ENCODE assay signal across 8 cellular contexts in genomic region chr17:37220609-37220953, GRCh38.
DNase-seq lines count a peak whose midpoint lies in the region; ATAC-seq and TF ChIP-seq lines count a peak whose summit lies in the region.

No MANE protein-coding gene starts in this region.

- ATAC-seq in HG03469 (IDR thresholded peaks at IDR 0.05; ENCODE audit: unreplicated experiment), result no peak
- ATAC-seq in GM18858 (IDR thresholded peaks at IDR 0.05; ENCODE audit: unreplicated experiment), result no peak

- H3K9me2 ChIP-seq in OCI-LY7 (ENCODE audit: insufficient read depth, low read length), result no peaks in the 10 kb centered on the region

- H3K4me3 Mint-ChIP-seq in osteocyte (ENCODE audit: unreplicated experiment), result no peak overlapping the region

- no TSS peak for BruUV-seq in A673 (replicated peaks; lab: Mats Ljungman, UMichigan)
- BruUV-seq in OCI-LY7 (replicated peaks; lab: Mats Ljungman, UMichigan), result no TSS peak

- no peak overlapping the region for H3K4me2 ChIP-seq in OCI-LY7 (ENCODE audit: low read length)

- H3K27ac ChIP-seq in A673 (ENCODE audit: low read depth, low read length, poor library complexity, severe bottlenecking) (no peak overlapping the region), OCI-LY7 (ENCODE audit: low read depth, low read length, poor library complexity, severe bottlenecking) (no peak overlapping the region), ectodermal cell (ENCODE audit: insufficient read depth, low read depth, low read length, poor library complexity, severe bottlenecking) (peak overlapping the region; percentile 67)

- H3K9me3 Mint-ChIP-seq in osteocyte (ENCODE audit: unreplicated experiment), result no peaks in the 10 kb centered on the region

- H3K9me3 ChIP-seq in A673 (ENCODE audit: low read depth, low read length, poor library complexity, severe bottlenecking) (no peaks in the 10 kb centered on the region), OCI-LY7 (ENCODE audit: low read length) (no peaks in the 10 kb centered on the region), ectodermal cell (ENCODE audit: control insufficient read depth, low read length) (no peaks in the 10 kb centered on the region)

- no peaks in the 10 kb centered on the region for H3K27me3 Mint-ChIP-seq in osteocyte (ENCODE audit: unreplicated experiment)

- TF ChIP-seq CTCF in A673 (conservative IDR thresholded peaks at IDR 0.05; ENCODE audit: low read depth, low read length) (peak; percentile 49; the same call in 1 of the 2 replicates), GM10266 (IDR thresholded peaks at IDR 0.05; ENCODE audit: control insufficient read depth, insufficient read depth, low read depth, missing control alignments) (peak; percentile 63), OCI-LY7 (conservative IDR thresholded peaks at IDR 0.05; ENCODE audit: low read length) (peak; percentile 67), osteocyte (IDR thresholded peaks at IDR 0.05) (peak; percentile 74)

- POLR2A ChIA-PET in A673 (lab: Charles Lee; ENCODE audit: low non-redundant PET), result no interaction called here
- POLR2A ChIA-PET in OCI-LY7 (lab: Charles Lee), result no interaction called here

- H3K27ac Mint-ChIP-seq in osteocyte (ENCODE audit: unreplicated experiment), result peak overlapping the region; percentile 39

- H3K27me3 ChIP-seq in A673 (replicated peaks; ENCODE audit: insufficient read depth, low read depth, low read length, poor library complexity) (no peaks in the 10 kb centered on the region), ectodermal cell (ENCODE audit: control insufficient read depth, insufficient read depth, low read length, poor library complexity, severe bottlenecking) (no peaks in the 10 kb centered on the region)

- CTCF ChIA-PET in A673 (lab: Charles Lee) (no interaction called here), OCI-LY7 (lab: Charles Lee; ENCODE audit: unreplicated experiment) (no interaction called here)

- H3K36me3 Mint-ChIP-seq in osteocyte (ENCODE audit: unreplicated experiment), result peaks cover 10% of the 10 kb centered on the region

- H3K4me1 ChIP-seq in A673 (ENCODE audit: insufficient read depth, low read length, poor library complexity, severe bottlenecking), result no peaks in the 10 kb centered on the region
- H3K4me1 ChIP-seq in OCI-LY7 (ENCODE audit: insufficient read depth, low read length, poor library complexity, severe bottlenecking), result no peaks in the 10 kb centered on the region
- peaks cover 19% of the 10 kb centered on the region for H3K4me1 ChIP-seq in ectodermal cell (ENCODE audit: control insufficient read depth, insufficient read depth, low read length)

- WGBS in ectodermal cell, 2 experiments, result 32 to 37% methylated on average over 1 of the region's 1 CpG

- no peaks in the 10 kb centered on the region for H3K79me2 ChIP-seq in OCI-LY7 (ENCODE audit: insufficient read depth, low read depth, low read length)

- H3K4me3 ChIP-seq in A673 (ENCODE audit: low read depth, low read length, poor library complexity, severe bottlenecking) (no peak overlapping the region), OCI-LY7 (ENCODE audit: low read depth, low read length, poor library complexity, severe bottlenecking) (no peak overlapping the region), ectodermal cell (ENCODE audit: insufficient read depth, low read depth, low read length) (no peak overlapping the region)

- peaks cover 8% of the 10 kb centered on the region for H3K4me1 Mint-ChIP-seq in osteocyte (ENCODE audit: unreplicated experiment)

- DNase-seq in A673 (ENCODE audit: low spot score) (peak; percentile 21), GM10266 (ENCODE audit: extremely low spot score) (peak; percentile 19), OCI-LY7 (ENCODE audit: low spot score) (peak; percentile 25), osteocyte (ENCODE audit: extremely low spot score, unreplicated experiment) (no peak), NCI-H345 treated with DMSO at 0.1 percent for 48 hours (lab: John Stamatoyannopoulos, UW; ENCODE audit: unreplicated experiment) (no peak)

- intact Hi-C loops in A673 (cut with micrococcal nuclease; ENCODE audit: unreplicated experiment), result loop anchor here (2.0 kb wide), 1 partner anchor 590 kb away; no protein-coding TSS in a partner anchor
- intact Hi-C loops in OCI-LY7 (cut with micrococcal nuclease; ENCODE audit: unreplicated experiment), result no loop called here

- no peak overlapping the region for H2AFZ ChIP-seq in OCI-LY7 (ENCODE audit: low read length)

- no peaks in the 10 kb centered on the region for H4K20me1 ChIP-seq in OCI-LY7 (ENCODE audit: insufficient read depth, low read length)

- H3K36me3 ChIP-seq in A673 (ENCODE audit: insufficient read depth, low read length, poor library complexity, severe bottlenecking), result no peaks in the 10 kb centered on the region
- H3K36me3 ChIP-seq in OCI-LY7 (ENCODE audit: insufficient read depth, low read length), result peaks cover 69% of the 10 kb centered on the region
- peaks cover 6% of the 10 kb centered on the region for H3K36me3 ChIP-seq in ectodermal cell (ENCODE audit: control insufficient read depth, insufficient read depth, low read length)

Comparison
In these comparisons a context has a peak if more than half of its experiments do, and no peak if none do; other contexts are left out.
1. DNase-seq: peak in A673 (single experiment), GM10266 (single experiment) and OCI-LY7 (single experiment); none in osteocyte (single experiment) and NCI-H345 treated with DMSO at 0.1 percent for 48 hours (single experiment).
2. Peak in every context shown above with its lines, with median percentiles within 50 percentile points of each other: CTCF ChIP-seq.